8 cellular contexts compared by ENCODE assay signal in genomic region chr7:132935608-132936007, GRCh38.
"Had no signal": no experiment of that assay in that cellular context is flagged by ENCODE, and none has a peak within 500 bp of the region (broad histone marks: within the 10 kb centered on the region; RNA-seq: fewer than 3 reads in every experiment).

No MANE protein-coding gene starts in this region.

- DNase-seq: GM23248, GOT3, H7, HFFc6, IMR-90, KG1 had no signal

- H3K27ac Mint-ChIP-seq: HFFc6 had no signal

- H3K4me3 Mint-ChIP-seq: HFFc6 had no signal

- ATAC-seq: HCT116, K562 had no signal

- H3K9me3 Mint-ChIP-seq: HFFc6 had no signal
